8 cellular contexts compared by ENCODE assay signal in the genomic region with DNA sequence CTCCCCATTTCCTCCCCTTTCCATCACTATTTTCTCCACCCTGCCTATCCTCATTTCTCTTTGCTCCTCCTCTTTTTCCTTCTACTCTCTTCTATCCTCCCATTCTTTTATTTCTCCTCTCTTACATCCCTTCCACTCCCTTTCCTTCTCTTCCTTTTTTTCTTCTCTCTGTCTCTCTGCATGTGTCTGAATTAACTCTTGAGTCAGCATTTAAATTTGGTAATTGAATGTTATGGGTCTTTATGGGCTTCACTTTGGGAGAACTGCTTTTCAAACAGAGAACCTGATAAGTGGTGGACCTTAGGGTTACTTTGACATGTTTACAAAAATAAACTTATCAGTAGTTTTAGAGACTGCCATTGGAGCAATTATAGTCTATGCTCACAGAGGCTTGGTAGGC.
"Had no signal": no experiment of that assay in that cellular context is flagged by ENCODE, and none has a peak within 500 bp of the region (broad histone marks: within the 10 kb centered on the region; RNA-seq: fewer than 3 reads in every experiment).

No MANE protein-coding gene starts in this region.

- DNase-seq: GDM1, GF-D8 had no signal

- FAIRE-seq: G401.6, GM12878, GM12891, GM12892, GM18507, GM19239 had no signal

- H3K4me3 ChIP-seq: GM12878 had no signal

- ATAC-seq: GM12878 had no signal
